ENCODE assay signal across 1 cellular context in the genomic region with DNA sequence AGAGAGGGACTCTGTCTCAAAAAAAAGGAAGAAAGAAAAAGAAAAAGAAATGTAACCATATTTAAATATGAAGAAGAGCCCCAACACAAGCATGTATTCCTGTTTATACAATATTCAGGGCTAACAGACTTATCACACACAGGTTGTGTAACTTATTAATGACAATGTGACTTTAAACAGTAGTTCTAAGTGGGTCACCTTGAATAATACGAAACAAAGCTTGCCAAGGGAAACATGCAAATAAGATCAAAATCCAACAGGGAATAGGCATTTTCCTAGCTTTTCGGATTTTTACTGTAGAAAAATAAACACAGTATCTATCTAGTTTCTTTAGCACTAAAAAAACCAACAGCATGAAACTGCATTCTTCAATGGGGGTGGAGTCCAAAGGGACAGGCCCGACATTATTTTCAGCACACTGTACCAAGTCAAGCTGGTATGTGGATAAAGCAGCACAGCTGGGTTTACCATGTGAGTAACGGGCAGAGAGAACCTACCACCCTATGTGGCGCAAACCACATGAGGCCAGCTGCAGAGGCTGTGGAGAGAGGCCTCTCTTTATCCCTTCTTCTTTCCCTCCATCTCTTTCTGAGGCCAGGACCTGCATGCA.
TF ChIP-seq lines count a peak whose summit lies in the region.

No MANE protein-coding gene starts in this region.

TF ChIP-seq in GM23338, 12 proteins besides CTCF, POLR2A, EP300 and RAD21:
- TF ChIP-seq, protein P1, sequence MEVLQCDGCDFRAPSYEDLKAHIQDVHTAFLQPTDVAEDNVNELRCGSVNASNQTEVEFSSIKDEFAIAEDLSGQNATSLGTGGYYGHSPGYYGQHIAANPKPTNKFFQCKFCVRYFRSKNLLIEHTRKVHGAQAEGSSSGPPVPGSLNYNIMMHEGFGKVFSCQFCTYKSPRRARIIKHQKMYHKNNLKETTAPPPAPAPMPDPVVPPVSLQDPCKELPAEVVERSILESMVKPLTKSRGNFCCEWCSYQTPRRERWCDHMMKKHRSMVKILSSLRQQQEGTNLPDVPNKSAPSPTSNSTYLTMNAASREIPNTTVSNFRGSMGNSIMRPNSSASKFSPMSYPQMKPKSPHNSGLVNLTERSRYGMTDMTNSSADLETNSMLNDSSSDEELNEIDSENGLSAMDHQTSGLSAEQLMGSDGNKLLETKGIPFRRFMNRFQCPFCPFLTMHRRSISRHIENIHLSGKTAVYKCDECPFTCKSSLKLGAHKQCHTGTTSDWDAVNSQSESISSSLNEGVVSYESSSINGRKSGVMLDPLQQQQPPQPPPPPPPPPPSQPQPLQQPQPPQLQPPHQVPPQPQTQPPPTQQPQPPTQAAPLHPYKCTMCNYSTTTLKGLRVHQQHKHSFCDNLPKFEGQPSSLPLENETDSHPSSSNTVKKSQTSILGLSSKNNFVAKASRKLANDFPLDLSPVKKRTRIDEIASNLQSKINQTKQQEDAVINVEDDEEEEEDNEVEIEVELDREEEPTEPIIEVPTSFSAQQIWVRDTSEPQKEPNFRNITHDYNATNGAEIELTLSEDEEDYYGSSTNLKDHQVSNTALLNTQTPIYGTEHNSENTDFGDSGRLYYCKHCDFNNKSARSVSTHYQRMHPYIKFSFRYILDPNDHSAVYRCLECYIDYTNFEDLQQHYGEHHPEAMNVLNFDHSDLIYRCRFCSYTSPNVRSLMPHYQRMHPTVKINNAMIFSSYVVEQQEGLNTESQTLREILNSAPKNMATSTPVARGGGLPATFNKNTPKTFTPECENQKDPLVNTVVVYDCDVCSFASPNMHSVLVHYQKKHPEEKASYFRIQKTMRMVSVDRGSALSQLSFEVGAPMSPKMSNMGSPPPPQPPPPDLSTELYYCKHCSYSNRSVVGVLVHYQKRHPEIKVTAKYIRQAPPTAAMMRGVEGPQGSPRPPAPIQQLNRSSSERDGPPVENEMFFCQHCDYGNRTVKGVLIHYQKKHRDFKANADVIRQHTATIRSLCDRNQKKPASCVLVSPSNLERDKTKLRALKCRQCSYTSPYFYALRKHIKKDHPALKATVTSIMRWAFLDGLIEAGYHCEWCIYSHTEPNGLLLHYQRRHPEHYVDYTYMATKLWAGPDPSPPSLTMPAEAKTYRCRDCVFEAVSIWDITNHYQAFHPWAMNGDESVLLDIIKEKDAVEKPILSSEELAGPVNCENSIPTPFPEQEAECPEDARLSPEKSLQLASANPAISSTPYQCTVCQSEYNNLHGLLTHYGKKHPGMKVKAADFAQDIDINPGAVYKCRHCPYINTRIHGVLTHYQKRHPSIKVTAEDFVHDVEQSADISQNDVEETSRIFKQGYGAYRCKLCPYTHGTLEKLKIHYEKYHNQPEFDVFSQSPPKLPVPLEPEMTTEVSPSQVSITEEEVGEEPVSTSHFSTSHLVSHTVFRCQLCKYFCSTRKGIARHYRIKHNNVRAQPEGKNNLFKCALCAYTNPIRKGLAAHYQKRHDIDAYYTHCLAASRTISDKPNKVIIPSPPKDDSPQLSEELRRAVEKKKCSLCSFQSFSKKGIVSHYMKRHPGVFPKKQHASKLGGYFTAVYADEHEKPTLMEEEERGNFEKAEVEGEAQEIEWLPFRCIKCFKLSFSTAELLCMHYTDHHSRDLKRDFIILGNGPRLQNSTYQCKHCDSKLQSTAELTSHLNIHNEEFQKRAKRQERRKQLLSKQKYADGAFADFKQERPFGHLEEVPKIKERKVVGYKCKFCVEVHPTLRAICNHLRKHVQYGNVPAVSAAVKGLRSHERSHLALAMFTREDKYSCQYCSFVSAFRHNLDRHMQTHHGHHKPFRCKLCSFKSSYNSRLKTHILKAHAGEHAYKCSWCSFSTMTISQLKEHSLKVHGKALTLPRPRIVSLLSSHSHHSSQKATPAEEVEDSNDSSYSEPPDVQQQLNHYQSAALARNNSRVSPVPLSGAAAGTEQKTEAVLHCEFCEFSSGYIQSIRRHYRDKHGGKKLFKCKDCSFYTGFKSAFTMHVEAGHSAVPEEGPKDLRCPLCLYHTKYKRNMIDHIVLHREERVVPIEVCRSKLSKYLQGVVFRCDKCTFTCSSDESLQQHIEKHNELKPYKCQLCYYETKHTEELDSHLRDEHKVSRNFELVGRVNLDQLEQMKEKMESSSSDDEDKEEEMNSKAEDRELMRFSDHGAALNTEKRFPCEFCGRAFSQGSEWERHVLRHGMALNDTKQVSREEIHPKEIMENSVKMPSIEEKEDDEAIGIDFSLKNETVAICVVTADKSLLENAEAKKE (CRISPR knock-in tag; IDR thresholded peaks at IDR 0.05): no peak
- TF ChIP-seq ZNF114 (CRISPR knock-in tag; IDR thresholded peaks at IDR 0.05) (no peak), EZH2phosphoT487 (IDR thresholded peaks at IDR 0.05; ENCODE audit: unreplicated experiment) (no peak)
